In genomic region chr3:146968204-146968651, GRCh38 we compare ENCODE assay signal across 14 cellular contexts.
DNase-seq lines count a peak whose midpoint lies in the region; ATAC-seq, FAIRE-seq and TF ChIP-seq lines count a peak whose summit lies in the region.
"Had no signal": no experiment of that assay in that cellular context is flagged by ENCODE, and none has a peak within 500 bp of the region (broad histone marks: within the 10 kb centered on the region; RNA-seq: fewer than 3 reads in every experiment).

No MANE protein-coding gene starts in this region.

- peak; percentile 92 for FAIRE-seq in RCC 7860 (lab: Jason Lieb, UNC)

- 29 to 36% methylated on average over 1 of the region's 1 CpG for WGBS in endodermal cell (ENCODE audit: insufficient coverage in 1 of 2, insufficient read length in 1 of 2), 2 experiments

- H3K79me2 ChIP-seq in osteoblast (ENCODE audit: insufficient read depth, low read length), result no peaks in the 10 kb centered on the region

- H3K9me3 ChIP-seq in endodermal cell (ENCODE audit: control insufficient read depth, low read length) (no peaks in the 10 kb centered on the region), osteoblast (ENCODE audit: low read depth, low read length) (no peaks in the 10 kb centered on the region)
- H3K9me3 ChIP-seq: testis had no signal

- peak overlapping the region; percentile 27 for H2AFZ ChIP-seq in osteoblast (ENCODE audit: low read length)

- H3K4me1 ChIP-seq in endodermal cell (ENCODE audit: control insufficient read depth, insufficient read depth, low read length) (no peaks in the 10 kb centered on the region), osteoblast (ENCODE audit: insufficient read depth, low read length) (peaks cover 47% of the 10 kb centered on the region)
- H3K4me1 ChIP-seq: testis had no signal

- H3K4me3 ChIP-seq in endodermal cell (ENCODE audit: low read length) (no peak overlapping the region), osteoblast (ENCODE audit: insufficient read depth, low read length) (peak overlapping the region; percentile 33)
- H3K4me3 ChIP-seq: testis had no signal

- peak overlapping the region; percentile 1 for H3K27ac Mint-ChIP-seq in endodermal cell
- no peak overlapping the region for H3K27ac Mint-ChIP-seq in immature natural killer cell
- H3K27ac Mint-ChIP-seq: nephron progenitor cell had no signal

- H3K27me3 ChIP-seq in endodermal cell (ENCODE audit: control insufficient read depth, insufficient read depth, low read length, poor library complexity, severe bottlenecking) (no peaks in the 10 kb centered on the region), osteoblast (ENCODE audit: insufficient read depth, low read length) (no peaks in the 10 kb centered on the region)
- H3K27me3 ChIP-seq: testis had no signal

- no peak for ATAC-seq in HG03280 (IDR thresholded peaks at IDR 0.05; ENCODE audit: unreplicated experiment)

- H3K36me3 Mint-ChIP-seq in endodermal cell (ENCODE audit: low read depth), result no peaks in the 10 kb centered on the region
- H3K36me3 Mint-ChIP-seq in immature natural killer cell, result no peaks in the 10 kb centered on the region

- H3K4me3 Mint-ChIP-seq in endodermal cell (no peak overlapping the region), immature natural killer cell (no peak overlapping the region)
- H3K4me3 Mint-ChIP-seq: central memory CD8-positive, alpha-beta T cell; nephron progenitor cell had no signal

- H3K4me1 Mint-ChIP-seq in endodermal cell, result peaks cover 17% of the 10 kb centered on the region
- no peaks in the 10 kb centered on the region for H3K4me1 Mint-ChIP-seq in immature natural killer cell
- H3K4me1 Mint-ChIP-seq: central memory CD8-positive, alpha-beta T cell; nephron progenitor cell had no signal

- peak overlapping the region; percentile 74 for H3K4me2 ChIP-seq in osteoblast (ENCODE audit: insufficient read depth, low read length)

- DNase-seq in EL (peak; percentile 90), RCC 7860 (ENCODE audit: low spot score) (peak; percentile 85), endodermal cell (no peak), osteoblast (ENCODE audit: insufficient read length, low spot score, missing footprints) (peak; percentile 46), immature natural killer cell (no peak), NCI-H187 (lab: John Stamatoyannopoulos, UW) (no peak), NAMALWA (ENCODE audit: low spot score) (no peak)
- DNase-seq: activated CD8-positive, alpha-beta memory T cell treated with anti-CD3 and anti-CD28 coated beads, Interleukin-2, amount 50 U/mL, for 48 hours; DMS 273 treated with DMSO at 0.1 percent for 48 hours; NCI-H2081; nephron progenitor cell; testis had no signal

- H3K27ac ChIP-seq in endodermal cell (ENCODE audit: low read depth, low read length) (no peak overlapping the region), osteoblast (ENCODE audit: low read depth, low read length) (peak overlapping the region; percentile 94)
- H3K27ac ChIP-seq: testis had no signal

- H3K27me3 Mint-ChIP-seq in endodermal cell (ENCODE audit: insufficient read depth) (no peaks in the 10 kb centered on the region), immature natural killer cell (ENCODE audit: low read depth in 3 of 3) (peaks cover 0 to 2% (median 0%) of the 10 kb centered on the region in 3 donors)
- H3K27me3 Mint-ChIP-seq: central memory CD8-positive, alpha-beta T cell had no signal

- H3K9ac ChIP-seq in endodermal cell (ENCODE audit: extremely low read depth, low read length, poor library complexity, severe bottlenecking), result no peak overlapping the region

- H3K36me3 ChIP-seq in endodermal cell (ENCODE audit: control insufficient read depth, insufficient read depth, low read length) (no peaks in the 10 kb centered on the region), osteoblast (ENCODE audit: insufficient read depth, low read length) (no peaks in the 10 kb centered on the region)

- no peaks in the 10 kb centered on the region for H4K20me1 ChIP-seq in osteoblast (ENCODE audit: insufficient read depth, low read length)

- no peak for TF ChIP-seq CTCF in endodermal cell (conservative IDR thresholded peaks at IDR 0.05)
- TF ChIP-seq CTCF in osteoblast (IDR thresholded peaks at IDR 0.05; ENCODE audit: extremely low read depth, low read depth, low read length), result no peak

- no peaks in the 10 kb centered on the region for H3K9me3 Mint-ChIP-seq in endodermal cell
- peaks cover 15 to 41% (median 24%) of the 10 kb centered on the region in 6 donors for H3K9me3 Mint-ChIP-seq in immature natural killer cell

Comparison
In these comparisons a context has a peak if more than half of its experiments do, and no peak if none do; other contexts are left out.
1. DNase-seq: peak in EL (single experiment), RCC 7860 (single experiment) and osteoblast (single experiment); none in endodermal cell (single experiment), immature natural killer cell (0 of 3), NCI-H187 (0 of 2) and NAMALWA (single experiment).